Comparison of ENCODE assay signal across 1 cellular context in genomic region chr5:141637693-141638419, GRCh38.
TF ChIP-seq lines count a peak whose summit lies in the region.

No MANE protein-coding gene starts in this region.

TF ChIP-seq in A549, 52 proteins besides CTCF, POLR2A, EP300 and RAD21:
- peak; percentile 83 for TF ChIP-seq REST (IDR thresholded peaks at IDR 0.05)
- TF ChIP-seq USF2 (IDR thresholded peaks at IDR 0.05), result no peak
- no peak for TF ChIP-seq CEBPB (IDR thresholded peaks at IDR 0.05)
